9 cellular contexts compared by ENCODE assay signal in the genomic region with DNA sequence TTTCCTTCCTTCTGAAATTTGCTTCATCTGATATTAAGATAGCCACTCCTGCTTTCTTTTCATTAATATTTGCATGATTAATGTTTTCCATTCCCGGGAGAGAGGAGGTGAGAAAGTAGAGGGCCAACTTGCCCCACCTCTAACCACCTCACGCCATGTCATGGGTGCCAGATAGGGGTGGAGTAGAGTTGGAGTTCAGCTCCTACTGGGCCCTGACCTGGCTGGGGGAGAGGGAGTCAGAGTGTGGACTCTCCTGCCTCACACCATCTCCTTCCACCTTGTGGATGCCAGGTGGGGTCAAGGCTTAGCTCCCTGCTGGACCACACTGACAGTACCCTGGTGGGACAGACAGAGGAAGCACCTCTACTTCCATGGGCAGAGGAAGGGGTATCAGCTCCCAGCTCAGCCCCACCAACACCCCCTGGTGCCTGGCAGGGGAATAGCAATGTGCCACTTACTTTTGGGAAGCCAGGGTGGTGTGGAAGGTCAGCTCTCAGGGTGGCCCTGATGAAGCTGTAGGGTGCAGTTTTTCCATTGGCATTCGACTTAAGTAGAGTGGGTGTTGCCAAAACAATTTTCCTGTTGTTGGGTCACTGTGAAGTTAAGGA. TPM values are rescaled to one million over a fixed set of nuclear protein-coding genes. Genes with fewer than 3 reads are reported as not detected.
DNase-seq lines count a peak whose midpoint lies in the region; ATAC-seq and TF ChIP-seq lines count a peak whose summit lies in the region.
"Had no signal": no experiment of that assay in that cellular context is flagged by ENCODE, and none has a peak within 500 bp of the region (broad histone marks: within the 10 kb centered on the region; RNA-seq: fewer than 3 reads in every experiment).

No MANE protein-coding gene starts in this region.

- peak; percentile 79 for ATAC-seq in activated CD8-positive, alpha-beta memory T cell treated with anti-CD3 and anti-CD28 coated beads, Interleukin-2, amount 10 ng/mL, durations not matched to agents 7 days and 5 days

- no peak overlapping the region for H3K4me3 ChIP-seq in BE2C (ENCODE audit: low read depth, low read length)

- H3K4me3 Mint-ChIP-seq in HFFc6 = no peak overlapping the region
- no peak overlapping the region for H3K4me3 Mint-ChIP-seq in activated CD8-positive, alpha-beta memory T cell treated with anti-CD3 and anti-CD28 coated beads, Interleukin-2, amount 10 ng/mL, durations not matched to agents 7 days and 5 days
- H3K4me3 Mint-ChIP-seq: dendritic cell treated with granulocyte-macrophage colony-stimulating factor and Interleukin-4, amounts not matched to agents 40 ng/mL and 50 ng/mL, for 4 days had no signal

- peaks cover 7% of the 10 kb centered on the region for H3K9me3 Mint-ChIP-seq in HFFc6
- H3K9me3 Mint-ChIP-seq in activated CD8-positive, alpha-beta memory T cell treated with anti-CD3 and anti-CD28 coated beads, Interleukin-2, amount 10 ng/mL, durations not matched to agents 7 days and 5 days (ENCODE audit: low read depth) = peaks cover 7% of the 10 kb centered on the region

- H3K27me3 ChIP-seq in BE2C = no peaks in the 10 kb centered on the region

- peaks cover 7% of the 10 kb centered on the region for H3K36me3 Mint-ChIP-seq in HFFc6 (ENCODE audit: low read depth)
- peaks cover 60% of the 10 kb centered on the region for H3K36me3 Mint-ChIP-seq in activated CD8-positive, alpha-beta memory T cell treated with anti-CD3 and anti-CD28 coated beads, Interleukin-2, amount 10 ng/mL, durations not matched to agents 7 days and 5 days

- no peaks in the 10 kb centered on the region for H3K27me3 Mint-ChIP-seq in HFFc6 (ENCODE audit: insufficient read depth)
- H3K27me3 Mint-ChIP-seq in activated CD8-positive, alpha-beta memory T cell treated with anti-CD3 and anti-CD28 coated beads, Interleukin-2, amount 10 ng/mL, durations not matched to agents 7 days and 5 days = no peaks in the 10 kb centered on the region
- H3K27me3 Mint-ChIP-seq: dendritic cell treated with granulocyte-macrophage colony-stimulating factor and Interleukin-4, amounts not matched to agents 40 ng/mL and 50 ng/mL, for 4 days had no signal

- H3K4me1 Mint-ChIP-seq in HFFc6 (ENCODE audit: low read depth) = no peaks in the 10 kb centered on the region
- peaks cover 28% of the 10 kb centered on the region for H3K4me1 Mint-ChIP-seq in activated CD8-positive, alpha-beta memory T cell treated with anti-CD3 and anti-CD28 coated beads, Interleukin-2, amount 10 ng/mL, durations not matched to agents 7 days and 5 days

- H3K9me3 ChIP-seq in BE2C = no peaks in the 10 kb centered on the region; the same call in 1 of the 2 replicates

- peaks cover 9% of the 10 kb centered on the region for H3K4me1 ChIP-seq in BE2C

- H3K27ac Mint-ChIP-seq in HFFc6 = no peak overlapping the region
- no peak overlapping the region for H3K27ac Mint-ChIP-seq in activated CD8-positive, alpha-beta memory T cell treated with anti-CD3 and anti-CD28 coated beads, Interleukin-2, amount 10 ng/mL, durations not matched to agents 7 days and 5 days
- H3K27ac Mint-ChIP-seq: dendritic cell treated with granulocyte-macrophage colony-stimulating factor and Interleukin-4, amounts not matched to agents 40 ng/mL and 50 ng/mL, for 4 days had no signal

- DNase-seq in BE2C (peak; percentile 40), HFFc6 (no peak), kidney tubule cell (ENCODE audit: low spot score) (peak; percentile 9), DMS153 treated with DMSO at 0.1 percent for 48 hours (lab: John Stamatoyannopoulos, UW; ENCODE audit: unreplicated experiment) (no peak), SW 1271 (lab: John Stamatoyannopoulos, UW) (no peak), GM19238 (ENCODE audit: insufficient read length, low spot score) (no peak), GM19240 (ENCODE audit: insufficient read length, low spot score) (no peak)
- peak; percentile 56 for DNase-seq in activated CD8-positive, alpha-beta memory T cell treated with anti-CD3 and anti-CD28 coated beads, Interleukin-2, amount 10 ng/mL, durations not matched to agents 7 days and 5 days

- H3K36me3 ChIP-seq in BE2C = peaks cover 16% of the 10 kb centered on the region

- TF ChIP-seq CTCF in BE2C (IDR thresholded peaks at IDR 0.05; ENCODE audit: low read depth, low read length) (peak; percentile 74), HFFc6 (IDR thresholded peaks at IDR 0.05) (peak; percentile 62)

- CTCF ChIA-PET in activated CD8-positive, alpha-beta memory T cell treated with anti-CD3 and anti-CD28 coated beads, Interleukin-2, amount 10 ng/mL, durations not matched to agents 7 days and 5 days (lab: Charles Lee) = interaction anchor here (0.8 to 3.7 kb wide), 15 partner anchors 10 to 83 kb away, joined by 3 to 29 read pairs (median 4); a partner anchor contains a TSS

RNA-seq across cellular contexts. Expression of a gene that starts 28.0 kb away (rescaled TPM):
- 32.0 TPM for polyA plus RNA-seq in BE2C (2012; ENCODE audit: insufficient read depth, insufficient read length, low read depth)
- 10 to 100 TPM; 25.7 to 31.4 (median 27.2) TPM for total RNA-seq in HFFc6 (2021; fragmentation: NEBNext Ultra II Directional; extraction: Animal tissue kit (Norgen Biotek cat#: 25700))
- 100 to 1,000 TPM in 1 of 2 experiments, 10 to 100 TPM in 1; 70.8 to 103 TPM for total RNA-seq in activated CD8-positive, alpha-beta memory T cell treated with anti-CD3 and anti-CD28 coated beads, Interleukin-2, amount 10 ng/mL, durations not matched to agents 7 days and 5 days

RNA-seq across cellular contexts. Expression of a gene that starts 44.8 kb away (rescaled TPM):
- not detected for polyA plus RNA-seq in BE2C (2012; ENCODE audit: insufficient read depth, insufficient read length, low read depth)
- total RNA-seq in HFFc6 (2021; fragmentation: NEBNext Ultra II Directional; extraction: Animal tissue kit (Norgen Biotek cat#: 25700)) = not detected
- total RNA-seq in activated CD8-positive, alpha-beta memory T cell treated with anti-CD3 and anti-CD28 coated beads, Interleukin-2, amount 10 ng/mL, durations not matched to agents 7 days and 5 days = not detected

Comparison
In these comparisons a context has a peak if more than half of its experiments do, and no peak if none do; other contexts are left out.
1. DNase-seq: peak in BE2C (single experiment), activated CD8-positive, alpha-beta memory T cell treated with anti-CD3 and anti-CD28 coated beads, Interleukin-2, amount 10 ng/mL, durations not matched to agents 7 days and 5 days (single experiment) and kidney tubule cell (single experiment); none in HFFc6 (single experiment), DMS153 treated with DMSO at 0.1 percent for 48 hours (single experiment), SW 1271 (0 of 2), GM19238 (single experiment) and GM19240 (single experiment).